9 cellular contexts compared by ENCODE assay signal in the genomic region with DNA sequence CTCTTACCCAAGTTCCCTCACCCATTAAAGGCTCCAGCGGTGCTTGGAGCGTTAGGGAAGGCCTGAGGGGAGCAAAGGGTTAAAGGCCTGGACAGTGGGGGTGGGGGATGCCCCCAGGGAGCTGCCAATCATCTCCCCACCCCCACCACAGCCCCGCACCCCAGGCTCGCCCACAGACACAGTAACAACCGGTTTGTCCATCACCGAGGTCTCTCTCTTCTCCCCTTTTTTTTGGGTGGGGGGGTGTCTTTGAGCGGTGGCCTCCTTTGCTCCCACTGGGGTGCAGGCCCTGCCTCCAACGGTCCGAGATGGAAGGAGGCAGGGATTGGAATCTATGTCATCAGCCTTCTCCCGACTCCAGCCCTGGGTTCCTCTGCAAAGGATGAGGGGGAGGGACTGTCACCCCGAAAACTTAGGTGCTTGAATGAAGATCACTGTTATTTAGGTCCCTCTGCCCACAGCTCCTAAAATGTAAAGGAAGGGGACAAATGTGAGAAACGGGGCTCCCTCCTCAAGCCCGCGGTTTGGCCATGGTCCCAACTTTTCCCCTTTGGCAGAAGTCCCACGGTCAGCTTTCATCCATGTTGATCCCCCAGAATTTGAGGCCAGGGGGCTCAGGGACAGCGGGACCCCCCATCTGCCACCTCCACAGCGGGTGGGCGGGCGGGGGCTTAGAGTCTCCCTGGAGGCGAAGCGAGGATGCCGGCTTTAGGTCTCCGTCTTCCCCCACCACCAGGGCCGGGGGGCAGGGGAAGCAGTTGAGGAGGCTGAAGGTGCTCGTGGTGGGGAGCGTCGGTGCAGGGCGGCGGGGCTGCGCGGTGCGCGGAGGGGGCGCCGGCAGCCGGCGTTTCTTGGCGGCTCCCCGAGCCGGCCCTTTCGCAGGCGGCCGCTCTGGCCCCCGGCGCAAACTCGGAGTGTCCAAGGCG. TPM values are rescaled to one million over a fixed set of nuclear protein-coding genes. Genes with fewer than 3 reads are reported as not detected.
A peak's percentile ranks its signal among the peaks of the same experiment; 100 is the strongest.
DNase-seq lines count a peak whose midpoint lies in the region; ATAC-seq, FAIRE-seq and TF ChIP-seq lines count a peak whose summit lies in the region.
"Had no signal": no experiment of that assay in that cellular context is flagged by ENCODE, and none has a peak within 500 bp of the region (broad histone marks: within the 10 kb centered on the region; RNA-seq: fewer than 3 reads in every experiment).

No MANE protein-coding gene starts in this region.

- H3K9ac ChIP-seq in BLaER1 (peak overlapping the region; percentile 88), HUES64 (ENCODE audit: low read depth, low read length) (no peak overlapping the region), GM12878 (ENCODE audit: control insufficient read depth, insufficient read depth, low read length) (peak overlapping the region; percentile 35; the same call in 1 of the 2 replicates)

- H3K36me3 Mint-ChIP-seq in natural killer cell: no peaks in the 10 kb centered on the region

- SMC1A ChIA-PET in GM12878 (lab: Charles Lee; ENCODE audit: uncharacterized antibody, unreplicated experiment): interaction anchor here (1.3 to 1.4 kb wide), 2 partner anchors 54 to 114 kb away, joined by 3 read pairs; no protein-coding TSS in a partner anchor

- RAD21 ChIA-PET in GM12878 (lab: Charles Lee; ENCODE audit: unreplicated experiment): interaction anchor here (1.7 to 1.8 kb wide), 2 partner anchors 19 to 115 kb away, joined by 4 to 5 read pairs; no protein-coding TSS in a partner anchor

- no peak for DNase-seq in GM12878 (ENCODE audit: low read depth, low spot score)
- DNase-seq in natural killer cell: no peak
- DNase-seq in NCI-H2107 (lab: John Stamatoyannopoulos, UW): no peak
- DNase-seq in occipital lobe (lab: John Stamatoyannopoulos, UW): no peak
- no peak for DNase-seq in globus pallidus (ENCODE audit: low spot score)

- H2AFZ ChIP-seq in GM12878 (ENCODE audit: control insufficient read depth, low read depth, low read length): no peak overlapping the region

- TF ChIP-seq CTCF in GM12878 (IDR thresholded peaks at IDR 0.05 in 2 of 3, conservative IDR thresholded peaks at IDR 0.05 in 1 of 3; ENCODE audit: control insufficient read depth in 2 of 3, extremely low read depth in 1 of 3, insufficient read depth in 1 of 3, low read depth in 3 of 3, low read length in 3 of 3): no peak
- no peak for TF ChIP-seq CTCF in natural killer cell (IDR thresholded peaks at IDR 0.05)

- intact Hi-C loops in GM12878 (cut with micrococcal nuclease; ENCODE audit: unreplicated experiment) (loop anchor here (10.0 kb wide), 3 partner anchors 132 to 318 kb away; a partner anchor contains a TSS), natural killer cell (cut with micrococcal nuclease) (no loop called here)

- no peak for TF ChIP-seq RAD21 in GM12878 (IDR thresholded peaks at IDR 0.05; ENCODE audit: insufficient read depth, low read depth, low read length)

- in situ Hi-C loops in GM12878 (cut with MboI): no loop called here

- peak overlapping the region; percentile 31 for H3K4me3 Mint-ChIP-seq in natural killer cell

- FAIRE-seq in GM12878 (lab: Jason Lieb, UNC): no peak
- FAIRE-seq: RCC 7860 had no signal

- no peak for TF ChIP-seq EP300 in GM12878 (IDR thresholded peaks at IDR 0.05; ENCODE audit: borderline replicate concordance in 1 of 2, control insufficient read depth in 1 of 2, low read depth in 2 of 2, low read length in 2 of 2)

- H3K27me3 Mint-ChIP-seq in natural killer cell (ENCODE audit: low read depth in 2 of 2): peaks cover 36 to 38% of the 10 kb centered on the region in 2 donors

- H4K20me1 ChIP-seq in BLaER1 (peaks cover 60% of the 10 kb centered on the region), GM12878 (ENCODE audit: control insufficient read depth, insufficient read depth) (peaks cover 4% of the 10 kb centered on the region; the same call in 1 of the 2 replicates)

- POLR2A ChIA-PET in GM12878 (lab: Charles Lee): interaction anchor here (1.0 kb wide), 1 partner anchor 34 kb away, joined by 4 read pairs; no protein-coding TSS in a partner anchor

- no TSS peak for BruUV-seq in GM12878 (replicated peaks; lab: Mats Ljungman, UMichigan)

- H3K4me3 ChIP-seq in BLaER1 (peak overlapping the region; percentile 90), HUES64 (ENCODE audit: low read length) (peak overlapping the region; percentile 58), GM12878 (peak overlapping the region; percentile 84)

- H3K9me3 ChIP-seq in BLaER1 (no peaks in the 10 kb centered on the region), HUES64 (ENCODE audit: insufficient read depth, low read depth, low read length) (no peaks in the 10 kb centered on the region), GM12878 (replicated peaks; ENCODE audit: control insufficient read depth, insufficient read depth, low read length) (no peaks in the 10 kb centered on the region)

- ATAC-seq in GM12878: no peak
- no peak for ATAC-seq in natural killer cell
- no peak for ATAC-seq in GM19463 (IDR thresholded peaks at IDR 0.05; ENCODE audit: unreplicated experiment)

- peaks cover 2% of the 10 kb centered on the region; the same call in 1 of the 2 replicates for H3K79me2 ChIP-seq in GM12878 (ENCODE audit: control insufficient read depth, insufficient read depth, low read length)

- no peak overlapping the region for H3K27ac Mint-ChIP-seq in natural killer cell

- H3K27ac ChIP-seq in BLaER1 (peak overlapping the region; percentile 83; the same call in 1 of the 2 replicates), HUES64 (ENCODE audit: low read depth, low read length) (peak overlapping the region; percentile 62; the same call in 1 of the 2 replicates), GM12878 (ENCODE audit: control insufficient read depth, insufficient read depth) (no peak overlapping the region)

- H3K9me3 Mint-ChIP-seq in natural killer cell: no peaks in the 10 kb centered on the region

- H3K27me3 ChIP-seq in BLaER1 (peaks cover 67% of the 10 kb centered on the region), HUES64 (ENCODE audit: insufficient read depth, low read length) (peaks cover 88% of the 10 kb centered on the region), GM12878 (replicated peaks in 1 of 2; ENCODE audit: control insufficient read depth in 2 of 2, insufficient read depth in 2 of 2, low read length in 1 of 2) (peaks cover 11 to 15% of the 10 kb centered on the region in 2 experiments; a peak in 3 of 4 replicates)

- TF ChIP-seq POLR2A in GM12878 (IDR thresholded peaks at IDR 0.05; ENCODE audit: low read depth, low read length): no peak

- WGBS in HUES64: under 1% methylated on average over 35 of the region's 47 CpGs
- 32% methylated on average over 30 of the region's 47 CpGs for WGBS in GM12878 (ENCODE audit: insufficient coverage, insufficient replicate concordance, low lambda C conversion rate, missing lambda C conversion rate)

- H3K4me1 ChIP-seq in BLaER1: peaks cover 47% of the 10 kb centered on the region
- peaks cover 18% of the 10 kb centered on the region for H3K4me1 ChIP-seq in HUES64 (ENCODE audit: insufficient read depth, low read length)
- H3K4me1 ChIP-seq in GM12878 (ENCODE audit: control insufficient read depth, insufficient read depth, low read length): peaks cover 34% of the 10 kb centered on the region

- CTCF ChIA-PET in GM12878 (lab: Yijun Ruan, JAX): interaction anchor here (9.0 to 11.9 kb wide), 2 partner anchors 63 kb away, joined by 87 to 170 read pairs; no protein-coding TSS in a partner anchor

- peaks cover 11 to 23% of the 10 kb centered on the region in 2 donors for H3K4me1 Mint-ChIP-seq in natural killer cell

- H3K36me3 ChIP-seq in BLaER1 (no peaks in the 10 kb centered on the region), HUES64 (ENCODE audit: insufficient read depth, low read length) (no peaks in the 10 kb centered on the region), GM12878 (ENCODE audit: control insufficient read depth in 2 of 2, insufficient read depth in 2 of 2, low read length in 1 of 2) (no peaks in the 10 kb centered on the region)

- H3K4me2 ChIP-seq in BLaER1 (peak overlapping the region; percentile 99), GM12878 (ENCODE audit: control insufficient read depth, insufficient read depth) (peak overlapping the region; percentile 98)

RNA-seq across cellular contexts. Expression of a gene that starts 1.7 kb away (rescaled TPM):
- polyA plus RNA-seq in HUES64 (2013, experiment 1 of 2): 12.2 TPM
- 12.1 TPM for polyA plus RNA-seq in HUES64 (2013, experiment 2 of 2)
- 2.3 and 2.9 TPM in 2 replicates for total RNA-seq in GM12878 (2013; cell fraction: nucleolus; rRNA removed)
- 4.8 and 5.0 TPM in 2 replicates for total RNA-seq in GM12878 (2014; rRNA removed)
- 3.3 and 3.6 TPM in 2 replicates for total RNA-seq in GM12878 (2014; rRNA removed; fragmentation: Illumina TruSeq; extraction: Trizol)
- 9.0 and 9.7 TPM in 2 replicates for total RNA-seq in GM12878 (2021)
- polyA plus RNA-seq in GM12878 (2011; ENCODE audit: low read depth): 1.6 TPM
- 7.7 and 8.2 TPM in 2 replicates for polyA plus RNA-seq in GM12878 (2011; rRNA removed)
- polyA plus RNA-seq in GM12878 (2011; cell fraction: cytosol; rRNA removed): 8.4 and 11.0 TPM in 2 replicates
- 6.4 and 8.4 TPM in 2 replicates for polyA plus RNA-seq in GM12878 (2011; cell fraction: nucleus; rRNA removed)
- 5.3 and 5.8 TPM in 2 replicates for polyA plus RNA-seq in GM12878 (2012)
- polyA plus RNA-seq in GM12878 (2014; fragmentation: Illumina TruSeq; extraction: Trizol): 3.9 and 4.0 TPM in 2 replicates
- polyA plus RNA-seq in GM12878 (2014; fragmentation: Nextera tagmentation; extraction: Ambion mirVana): 1 to 10 TPM in 1 of 2 experiments, under 1 TPM in 1; 0.53 to 1.4 TPM
- 5.9 and 6.3 TPM in 2 replicates for polyA plus RNA-seq in GM12878 (2014; rRNA removed)
- 1 to 10 TPM; 1.6 to 2.2 TPM for polyA plus RNA-seq in GM12878 (2016; fragmentation: Nextera tagmentation; extraction: Ambion mirVana)
- 5.6 and 8.5 TPM in 2 replicates for polyA minus RNA-seq in GM12878 (2011; rRNA and poly(A)+ RNA removed)
- 5.2 and 7.2 TPM in 2 replicates for polyA minus RNA-seq in GM12878 (2011; cell fraction: cytosol; rRNA and poly(A)+ RNA removed)
- polyA minus RNA-seq in GM12878 (2011; cell fraction: nucleus; rRNA and poly(A)+ RNA removed): 3.0 and 4.8 TPM in 2 replicates
- total RNA-seq in natural killer cell: 1 to 10 TPM in 2 of 3 donors, under 1 TPM in 1; 0.66 to 1.9 (median 1.1) TPM
- total RNA-seq in occipital lobe: 1.6 TPM

RNA-seq across cellular contexts. Expression of a gene that starts 32.0 kb away (rescaled TPM):
- 12.7 TPM for polyA plus RNA-seq in HUES64 (2013, experiment 1 of 2)
- 15.3 TPM for polyA plus RNA-seq in HUES64 (2013, experiment 2 of 2)
- 281 and 323 TPM in 2 replicates for total RNA-seq in GM12878 (2013; cell fraction: nucleolus; rRNA removed)
- total RNA-seq in GM12878 (2014; rRNA removed) (44.2 and 46.0 TPM in 2 replicates), GM12878 (2014; rRNA removed; fragmentation: Illumina TruSeq; extraction: Trizol) (29.0 and 31.2 TPM in 2 replicates), GM12878 (2021) (89.0 and 105 TPM in 2 replicates), natural killer cell (100 to 1,000 TPM; 478 to 578 (median 485) TPM), occipital lobe (18.4 TPM)
- polyA plus RNA-seq in GM12878 (2011; ENCODE audit: low read depth): 26.0 TPM
- polyA plus RNA-seq in GM12878 (2011; rRNA removed) (33.8 and 47.5 TPM in 2 replicates), GM12878 (2014; fragmentation: Illumina TruSeq; extraction: Trizol) (35.2 and 43.6 TPM in 2 replicates), GM12878 (2014; fragmentation: Nextera tagmentation; extraction: Ambion mirVana) (1 to 10 TPM; 4.8 to 4.9 TPM), GM12878 (2014; rRNA removed) (75.7 and 82.4 TPM in 2 replicates), GM12878 (2016; fragmentation: Nextera tagmentation; extraction: Ambion mirVana) (1 to 10 TPM; 7.2 to 8.2 TPM)
- polyA plus RNA-seq in GM12878 (2011; cell fraction: cytosol; rRNA removed): 31.7 and 44.9 TPM in 2 replicates
- polyA plus RNA-seq in GM12878 (2011; cell fraction: nucleus; rRNA removed): 244 and 265 TPM in 2 replicates
- polyA plus RNA-seq in GM12878 (2012): 55.5 and 60.9 TPM in 2 replicates
- 59.4 and 104 TPM in 2 replicates for polyA minus RNA-seq in GM12878 (2011; rRNA and poly(A)+ RNA removed)
- 30.6 and 31.9 TPM in 2 replicates for polyA minus RNA-seq in GM12878 (2011; cell fraction: cytosol; rRNA and poly(A)+ RNA removed)
- 72.8 and 128 TPM in 2 replicates for polyA minus RNA-seq in GM12878 (2011; cell fraction: nucleus; rRNA and poly(A)+ RNA removed)

RNA-seq across cellular contexts. Expression of a gene that starts 57.1 kb away (rescaled TPM):
- polyA plus RNA-seq in HUES64 (2013, experiment 1 of 2): 10.7 TPM
- 11.2 TPM for polyA plus RNA-seq in HUES64 (2013, experiment 2 of 2)
- total RNA-seq in GM12878 (2013; cell fraction: nucleolus; rRNA removed): 1.1 and 2.4 TPM in 2 replicates
- total RNA-seq in GM12878 (2014; rRNA removed): 6.7 and 9.0 TPM in 2 replicates
- total RNA-seq in GM12878 (2014; rRNA removed; fragmentation: Illumina TruSeq; extraction: Trizol): 4.3 and 7.3 TPM in 2 replicates
- total RNA-seq in GM12878 (2021): 25.4 and 28.5 TPM in 2 replicates
- polyA plus RNA-seq in GM12878 (2011; ENCODE audit: low read depth): 2.6 TPM
- polyA plus RNA-seq in GM12878 (2011; rRNA removed): 3.9 and 6.0 TPM in 2 replicates
- 3.7 and 9.2 TPM in 2 replicates for polyA plus RNA-seq in GM12878 (2011; cell fraction: cytosol; rRNA removed)
- 3.8 and 5.0 TPM in 2 replicates for polyA plus RNA-seq in GM12878 (2011; cell fraction: nucleus; rRNA removed)
- polyA plus RNA-seq in GM12878 (2012): 5.9 and 6.7 TPM in 2 replicates
- 2.9 and 4.3 TPM in 2 replicates for polyA plus RNA-seq in GM12878 (2014; fragmentation: Illumina TruSeq; extraction: Trizol)
- 1 to 10 TPM; 2.6 to 5.3 TPM for polyA plus RNA-seq in GM12878 (2014; fragmentation: Nextera tagmentation; extraction: Ambion mirVana)
- 23.5 and 24.1 TPM in 2 replicates for polyA plus RNA-seq in GM12878 (2014; rRNA removed)
- polyA plus RNA-seq in GM12878 (2016; fragmentation: Nextera tagmentation; extraction: Ambion mirVana): 10 to 100 TPM; 34.1 to 38.1 TPM
- polyA minus RNA-seq in GM12878 (2011; rRNA and poly(A)+ RNA removed): 1.0 and 2.7 TPM in 2 replicates
- polyA minus RNA-seq in GM12878 (2011; cell fraction: cytosol; rRNA and poly(A)+ RNA removed): 0.83 and 1.1 TPM in 2 replicates
- polyA minus RNA-seq in GM12878 (2011; cell fraction: nucleus; rRNA and poly(A)+ RNA removed): 2.2 and 2.7 TPM in 2 replicates
- total RNA-seq in natural killer cell: 10 to 100 TPM; 32.6 to 37.4 (median 33.9) TPM
- 2.3 TPM for total RNA-seq in occipital lobe
